8 cellular contexts compared by ENCODE assay signal in genomic region chr13:32031025-32031814, GRCh38. TPM values are rescaled to one million over a fixed set of nuclear protein-coding genes. Genes with fewer than 3 reads are reported as not detected.
DNase-seq lines count a peak whose midpoint lies in the region; ATAC-seq and TF ChIP-seq lines count a peak whose summit lies in the region.

Gene FRY (plus strand): TSS chr13:32031774. CDS start chr13:32031796, 22 bp downstream.

- H3K4me1 ChIP-seq in adrenal gland (replicated peaks in 1 of 2): peaks cover 0 to 7% of the 10 kb centered on the region in 2 donors
- H3K4me1 ChIP-seq in heart left ventricle: peaks cover 0 to 32% (median 14%) of the 10 kb centered on the region in 12 donors
- H3K4me1 ChIP-seq in urinary bladder (ENCODE audit: insufficient read depth): no peaks in the 10 kb centered on the region

- intact Hi-C loops in adrenal gland (cut with DNase I): no loop called here
- intact Hi-C loops in heart left ventricle (cut with DNase I): loop anchor here in 2 of 10 donors (10.0 kb wide), 2 partner anchors 124 to 134 kb away; no protein-coding TSS in a partner anchor

- H3K27me3 ChIP-seq in adrenal gland (no peaks in the 10 kb centered on the region), heart left ventricle (no peaks in the 10 kb centered on the region)

- peak; percentile 42 for DNase-seq in Daoy (ENCODE audit: low read depth)
- DNase-seq in Jurkat, Clone E6-1 (ENCODE audit: low read depth, low spot score): no peak
- peak; percentile 25 for DNase-seq in SKM-1 (lab: John Stamatoyannopoulos, UW; ENCODE audit: unreplicated experiment)
- peak; percentile 43 to 86 (median 71) for DNase-seq in adrenal gland
- peak; percentile 65 to 84 (median 74) for DNase-seq in heart left ventricle
- peak; percentile 53 for DNase-seq in pons (ENCODE audit: low spot score)

- no peak for TF ChIP-seq CTCF in adrenal gland (IDR thresholded peaks at IDR 0.05)
- TF ChIP-seq CTCF in heart left ventricle (IDR thresholded peaks at IDR 0.05): peak in 3 of 12 donors; percentile 13 to 29 (median 29)

- no peaks in the 10 kb centered on the region for H3K9me3 ChIP-seq in adrenal gland (replicated peaks in 1 of 3)
- H3K9me3 ChIP-seq in heart left ventricle: no peaks in the 10 kb centered on the region

- peak in 1 of 2 donors; percentile 49 for TF ChIP-seq POLR2A in adrenal gland (IDR thresholded peaks at IDR 0.05)
- TF ChIP-seq POLR2A in heart left ventricle (IDR thresholded peaks at IDR 0.05): peak in 1 of 2 donors; percentile 30

- ATAC-seq in GM21717 (IDR thresholded peaks at IDR 0.05; ENCODE audit: unreplicated experiment) (peak; percentile 75), heart left ventricle (peak; percentile 70 to 88 (median 85))

- WGBS in adrenal gland, 4 donors: 0 to 1% (median 1%) methylated on average over 11 to 59 of the region's 59 CpGs
- 1 to 12% (median 3%) methylated on average over 25 to 59 of the region's 59 CpGs for WGBS in heart left ventricle, 4 donors
- under 1% methylated on average over 59 of the region's 59 CpGs for WGBS in urinary bladder

- peak within 1 kb of the TSS; percentile 43 for H3K4me3 ChIP-seq in Jurkat, Clone E6-1 (ENCODE audit: low read length)
- peak within 1 kb of the TSS in 3 of 4 donors; percentile 51 to 63 (median 54) for H3K4me3 ChIP-seq in adrenal gland
- H3K4me3 ChIP-seq in heart left ventricle: peak within 1 kb of the TSS; percentile 32 to 86 (median 64)
- H3K4me3 ChIP-seq in urinary bladder (ENCODE audit: low read depth, low read length): peak within 1 kb of the TSS; percentile 62

- H3K36me3 ChIP-seq in adrenal gland (replicated peaks in 1 of 2) (no peaks in the 10 kb centered on the region), heart left ventricle (no peaks in the 10 kb centered on the region), urinary bladder (ENCODE audit: insufficient read depth) (no peaks in the 10 kb centered on the region)

- H3K27ac ChIP-seq in adrenal gland (peak within 1 kb of the TSS; percentile 5 to 81 (median 44)), heart left ventricle (peak within 1 kb of the TSS in 11 of 12 donors; percentile 52 to 90 (median 76)), urinary bladder (ENCODE audit: low read depth) (peak within 1 kb of the TSS; percentile 78)

RNA-seq across cellular contexts. Expression of gene FRY, which starts in this region (rescaled TPM):
- total RNA-seq in Daoy (2014; rRNA removed; shearing (Covaris generic)): 0.27 and 0.74 TPM in 2 replicates
- polyA plus RNA-seq in Jurkat, Clone E6-1 (2012; ENCODE audit: insufficient read depth, insufficient read length): 5.1 TPM
- total RNA-seq in adrenal gland: 10 to 100 TPM in 3 of 8 donors, 1 to 10 TPM in 5; 2.1 to 17.2 (median 9.0) TPM
- polyA plus RNA-seq in adrenal gland: 1 to 10 TPM; 1.5 to 6.1 (median 3.1) TPM
- 100 to 1,000 TPM; 108 to 237 (median 168) TPM for total RNA-seq in heart left ventricle
- polyA plus RNA-seq in heart left ventricle: 10 to 100 TPM; 21.6 to 43.7 TPM
- 45.9 TPM for total RNA-seq in urinary bladder
- 61.4 TPM for polyA plus RNA-seq in urinary bladder

Comparison
In these comparisons a context has a peak if more than half of its experiments do, and no peak if none do; other contexts are left out.
1. Peak in DNase-seq in Daoy; RNA of the gene not detected or under 1 TPM.